In genomic region chr22:23184764-23185113, GRCh38 we compare ENCODE assay signal across 12 cellular contexts. TPM values are rescaled to one million over a fixed set of nuclear protein-coding genes. Genes with fewer than 3 reads are reported as not detected.
DNase-seq lines count a peak whose midpoint lies in the region; ATAC-seq lines count a peak whose summit lies in the region.
"Had no signal": no experiment of that assay in that cellular context is flagged by ENCODE, and none has a peak within 500 bp of the region (broad histone marks: within the 10 kb centered on the region; RNA-seq: fewer than 3 reads in every experiment).

No MANE protein-coding gene starts in this region.

- peaks cover 53% of the 10 kb centered on the region for H3K4me1 Mint-ChIP-seq in activated CD4-positive, alpha-beta T cell treated with anti-CD3 and anti-CD28 coated beads, Interleukin-2, amount 10 ng/mL, durations not matched to agents 7 days and 5 days
- peaks cover 64% of the 10 kb centered on the region for H3K4me1 Mint-ChIP-seq in stimulated activated effector memory CD8-positive, alpha-beta T cell treated with anti-CD3 and anti-CD28 coated beads, Interleukin-12 subunit alpha, Interleukin-12 subunit beta, amount 100 ng/mL, for 72 hours

- no peaks in the 10 kb centered on the region for H3K27me3 Mint-ChIP-seq in activated CD4-positive, alpha-beta T cell treated with anti-CD3 and anti-CD28 coated beads, Interleukin-2, amount 10 ng/mL, durations not matched to agents 7 days and 5 days

- H3K27ac Mint-ChIP-seq in activated CD4-positive, alpha-beta T cell treated with anti-CD3 and anti-CD28 coated beads, Interleukin-2, amount 10 ng/mL, durations not matched to agents 7 days and 5 days = peak overlapping the region; percentile 66
- peak overlapping the region; percentile 88 for H3K27ac Mint-ChIP-seq in stimulated activated effector memory CD8-positive, alpha-beta T cell treated with anti-CD3 and anti-CD28 coated beads, Interleukin-12 subunit alpha, Interleukin-12 subunit beta, amount 100 ng/mL, for 72 hours

- peaks cover 41% of the 10 kb centered on the region for H3K36me3 Mint-ChIP-seq in activated CD4-positive, alpha-beta T cell treated with anti-CD3 and anti-CD28 coated beads, Interleukin-2, amount 10 ng/mL, durations not matched to agents 7 days and 5 days (ENCODE audit: low read depth)
- peaks cover 25% of the 10 kb centered on the region for H3K36me3 Mint-ChIP-seq in stimulated activated effector memory CD8-positive, alpha-beta T cell treated with anti-CD3 and anti-CD28 coated beads, Interleukin-12 subunit alpha, Interleukin-12 subunit beta, amount 100 ng/mL, for 72 hours
- H3K36me3 Mint-ChIP-seq: IgD-negative memory B cell had no signal

- CTCF ChIA-PET in activated CD4-positive, alpha-beta T cell treated with anti-CD3 and anti-CD28 coated beads, Interleukin-2, amount 10 ng/mL, durations not matched to agents 7 days and 5 days (lab: Charles Lee) = interaction anchor here (0.9 to 2.0 kb wide), 3 partner anchors 12 to 97 kb away, joined by 3 to 8 read pairs (median 6); no protein-coding TSS in a partner anchor

- no peaks in the 10 kb centered on the region for H3K9me3 Mint-ChIP-seq in activated CD4-positive, alpha-beta T cell treated with anti-CD3 and anti-CD28 coated beads, Interleukin-2, amount 10 ng/mL, durations not matched to agents 7 days and 5 days
- no peaks in the 10 kb centered on the region for H3K9me3 Mint-ChIP-seq in stimulated activated effector memory CD8-positive, alpha-beta T cell treated with anti-CD3 and anti-CD28 coated beads, Interleukin-12 subunit alpha, Interleukin-12 subunit beta, amount 100 ng/mL, for 72 hours
- H3K9me3 Mint-ChIP-seq: IgD-negative memory B cell had no signal

- H3K4me3 Mint-ChIP-seq in activated CD4-positive, alpha-beta T cell treated with anti-CD3 and anti-CD28 coated beads, Interleukin-2, amount 10 ng/mL, durations not matched to agents 7 days and 5 days = peak overlapping the region; percentile 27
- peak overlapping the region; percentile 86 for H3K4me3 Mint-ChIP-seq in stimulated activated effector memory CD8-positive, alpha-beta T cell treated with anti-CD3 and anti-CD28 coated beads, Interleukin-12 subunit alpha, Interleukin-12 subunit beta, amount 100 ng/mL, for 72 hours

- DNase-seq in activated CD4-positive, alpha-beta T cell treated with anti-CD3 and anti-CD28 coated beads, Interleukin-2, amount 10 ng/mL, durations not matched to agents 7 days and 5 days = no peak
- no peak for DNase-seq in activated CD4-positive, alpha-beta T cell treated with anti-CD3 and anti-CD28 coated beads, Interleukin-2, amount 50 U/mL, for 48 hours
- DNase-seq in NCI-H69 (lab: John Stamatoyannopoulos, UW) (peak; percentile 87), dermis blood vessel endothelial cell (peak; percentile 30), NCI-H446 treated with DMSO at 0.1 percent for 48 hours (lab: John Stamatoyannopoulos, UW) (no peak)
- no peak for DNase-seq in stimulated activated effector memory CD8-positive, alpha-beta T cell treated with anti-CD3 and anti-CD28 coated beads, Interleukin-12 subunit alpha, Interleukin-12 subunit beta, amount 100 ng/mL, for 72 hours (ENCODE audit: low spot score in 2 of 2)
- DNase-seq: adrenal gland, erythroblast, OCI-M1 had no signal

- ATAC-seq in stimulated activated effector memory CD8-positive, alpha-beta T cell treated with anti-CD3 and anti-CD28 coated beads, Interleukin-12 subunit alpha, Interleukin-12 subunit beta, amount 100 ng/mL, for 72 hours = no peak
- ATAC-seq in HG03108 (IDR thresholded peaks at IDR 0.05; ENCODE audit: unreplicated experiment) = no peak
- ATAC-seq in HG03565 (IDR thresholded peaks at IDR 0.05; ENCODE audit: unreplicated experiment) = no peak

- POLR2A ChIA-PET in activated CD4-positive, alpha-beta T cell treated with anti-CD3 and anti-CD28 coated beads, Interleukin-2, amount 10 ng/mL, durations not matched to agents 7 days and 5 days (lab: Charles Lee) = no interaction called here

RNA-seq across cellular contexts. Expression of gene BCR, which starts 4.4 kb away (rescaled TPM):
- total RNA-seq in activated CD4-positive, alpha-beta T cell treated with anti-CD3 and anti-CD28 coated beads, Interleukin-2, amount 10 ng/mL, durations not matched to agents 7 days and 5 days = 10 to 100 TPM; 45.6 to 48.1 TPM
- 186 and 288 TPM in 2 replicates for total RNA-seq in dermis blood vessel endothelial cell

RNA-seq across cellular contexts. Expression of gene RAB36, which starts 39.5 kb away (rescaled TPM):
- under 1 TPM; 0.27 to 0.31 TPM for total RNA-seq in activated CD4-positive, alpha-beta T cell treated with anti-CD3 and anti-CD28 coated beads, Interleukin-2, amount 10 ng/mL, durations not matched to agents 7 days and 5 days
- 0.34 and 0.70 TPM in 2 replicates for total RNA-seq in dermis blood vessel endothelial cell

RNA-seq across cellular contexts. Expression of gene RSPH14, which starts 42.9 kb away (rescaled TPM):
- total RNA-seq in activated CD4-positive, alpha-beta T cell treated with anti-CD3 and anti-CD28 coated beads, Interleukin-2, amount 10 ng/mL, durations not matched to agents 7 days and 5 days = under 1 TPM in 1 of 2 experiments, not detected in 1; 0.47 TPM
- 0.17 and 0.23 TPM in 2 replicates for total RNA-seq in dermis blood vessel endothelial cell

Comparison
In these comparisons a context has a peak if more than half of its experiments do, and no peak if none do; other contexts are left out.
1. DNase-seq: peak in NCI-H69 (single experiment) and dermis blood vessel endothelial cell (single experiment); none in activated CD4-positive, alpha-beta T cell treated with anti-CD3 and anti-CD28 coated beads, Interleukin-2, amount 10 ng/mL, durations not matched to agents 7 days and 5 days (single experiment), activated CD4-positive, alpha-beta T cell treated with anti-CD3 and anti-CD28 coated beads, Interleukin-2, amount 50 U/mL, for 48 hours (0 of 2), stimulated activated effector memory CD8-positive, alpha-beta T cell treated with anti-CD3 and anti-CD28 coated beads, Interleukin-12 subunit alpha, Interleukin-12 subunit beta, amount 100 ng/mL, for 72 hours (0 of 2) and NCI-H446 treated with DMSO at 0.1 percent for 48 hours (single experiment).